Comparison of ENCODE assay signal across 9 cellular contexts in genomic region chr10:25061711-25062455, GRCh38. TPM values are rescaled to one million over a fixed set of nuclear protein-coding genes. Genes with fewer than 3 reads are reported as not detected.
DNase-seq lines count a peak whose midpoint lies in the region; ATAC-seq and TF ChIP-seq lines count a peak whose summit lies in the region.
"Had no signal": no experiment of that assay in that cellular context is flagged by ENCODE, and none has a peak within 500 bp of the region (broad histone marks: within the 10 kb centered on the region; RNA-seq: fewer than 3 reads in every experiment).

No MANE protein-coding gene starts in this region.

- POLR2A ChIA-PET in naive thymus-derived CD8-positive, alpha-beta T cell (lab: Charles Lee): no interaction called here
- POLR2A ChIA-PET in GM10248 (lab: Yijun Ruan, JAX): no interaction called here

- H3K36me3 Mint-ChIP-seq in Calu3 (ENCODE audit: insufficient read depth, unreplicated experiment): peaks cover 7% of the 10 kb centered on the region
- H3K36me3 Mint-ChIP-seq in effector memory CD8-positive, alpha-beta T cell (ENCODE audit: insufficient read depth): peaks cover 11% of the 10 kb centered on the region
- H3K36me3 Mint-ChIP-seq in naive thymus-derived CD8-positive, alpha-beta T cell: no peaks in the 10 kb centered on the region

- H3K4me1 Mint-ChIP-seq in Calu3 (ENCODE audit: low read depth, unreplicated experiment): peaks cover 44% of the 10 kb centered on the region
- H3K4me1 Mint-ChIP-seq in effector memory CD8-positive, alpha-beta T cell (ENCODE audit: low read depth in 2 of 2): peaks cover 11 to 15% of the 10 kb centered on the region in 2 donors
- peaks cover 8 to 19% (median 16%) of the 10 kb centered on the region in 4 donors for H3K4me1 Mint-ChIP-seq in naive thymus-derived CD8-positive, alpha-beta T cell

- H3K4me3 ChIP-seq in Peyer's patch: peak overlapping the region in 2 of 4 donors; percentile 18 to 40

- CTCF ChIA-PET in Calu3 (lab: Charles Lee): interaction anchor here (0.7 to 1.3 kb wide), 2 partner anchors 20 to 702 kb away, joined by 3 to 4 read pairs; no protein-coding TSS in a partner anchor
- CTCF ChIA-PET in GM10248 (lab: Yijun Ruan, JAX): interaction anchor here (1.0 to 4.9 kb wide), 3 partner anchors 19 to 444 kb away, joined by 4 to 21 read pairs (median 4); no protein-coding TSS in a partner anchor

- peaks cover 0 to 15% (median 0%) of the 10 kb centered on the region in 4 donors for H3K4me1 ChIP-seq in Peyer's patch

- TF ChIP-seq POLR2A in Peyer's patch (IDR thresholded peaks at IDR 0.05): no peak

- TSS peak; percentile 85 for BruUV-seq in Calu3 (replicated peaks; lab: Mats Ljungman, UMichigan)

- TF ChIP-seq CTCF in Calu3 (IDR thresholded peaks at IDR 0.05; ENCODE audit: unreplicated experiment) (no peak), Peyer's patch (IDR thresholded peaks at IDR 0.05) (no peak), GM10248 (IDR thresholded peaks at IDR 0.05; ENCODE audit: control extremely low read depth, extremely low read depth, low read depth, missing control alignments) (no peak)

- H3K9me3 Mint-ChIP-seq in Calu3 (ENCODE audit: low read depth, unreplicated experiment): no peaks in the 10 kb centered on the region
- H3K9me3 Mint-ChIP-seq in effector memory CD8-positive, alpha-beta T cell: no peaks in the 10 kb centered on the region
- no peaks in the 10 kb centered on the region for H3K9me3 Mint-ChIP-seq in naive thymus-derived CD8-positive, alpha-beta T cell

- peak overlapping the region in 3 of 4 donors; percentile 72 to 95 (median 82) for H3K27ac ChIP-seq in Peyer's patch
- H3K27ac ChIP-seq: neutrophil had no signal

- no peaks in the 10 kb centered on the region for H3K27me3 Mint-ChIP-seq in Calu3 (ENCODE audit: unreplicated experiment)
- H3K27me3 Mint-ChIP-seq in effector memory CD8-positive, alpha-beta T cell: peaks cover 0 to 8% of the 10 kb centered on the region in 2 donors
- H3K27me3 Mint-ChIP-seq in naive thymus-derived CD8-positive, alpha-beta T cell: peaks cover 0 to 4% (median 0%) of the 10 kb centered on the region in 5 donors

- peak overlapping the region; percentile 93 for H3K27ac Mint-ChIP-seq in Calu3 (ENCODE audit: unreplicated experiment)
- H3K27ac Mint-ChIP-seq in effector memory CD8-positive, alpha-beta T cell: peak overlapping the region; percentile 75 to 89
- H3K27ac Mint-ChIP-seq in naive thymus-derived CD8-positive, alpha-beta T cell: peak overlapping the region in 7 of 10 donors; percentile 53 to 96 (median 78)

- no peaks in the 10 kb centered on the region for H3K36me3 ChIP-seq in Peyer's patch
- H3K36me3 ChIP-seq: neutrophil had no signal

- no peaks in the 10 kb centered on the region for H3K27me3 ChIP-seq in Peyer's patch

- intact Hi-C loops in Calu3 (cut with micrococcal nuclease; ENCODE audit: unreplicated experiment): loop anchor here (5.0 kb wide), 1 partner anchor 45 kb away; the partner anchor contains the start of genes ENKUR and THNSL1

- no peak for ATAC-seq in effector memory CD8-positive, alpha-beta T cell (replicated peaks)
- no peak for ATAC-seq in naive thymus-derived CD8-positive, alpha-beta T cell
- ATAC-seq in HG02798 (IDR thresholded peaks at IDR 0.05; ENCODE audit: poor library complexity, unreplicated experiment): no peak

- H3K9me3 ChIP-seq in Peyer's patch: no peaks in the 10 kb centered on the region
- H3K9me3 ChIP-seq: neutrophil had no signal

- no peak for DNase-seq in Calu3
- DNase-seq in Peyer's patch: no peak
- no peak for DNase-seq in effector memory CD8-positive, alpha-beta T cell
- no peak for DNase-seq in naive thymus-derived CD8-positive, alpha-beta T cell
- no peak for DNase-seq in NCI-H510A treated with DMSO at 0.1 percent for 48 hours (lab: John Stamatoyannopoulos, UW)
- DNase-seq in GM10248 (ENCODE audit: extremely low spot score): no peak
- DNase-seq in NCI-H345 (lab: John Stamatoyannopoulos, UW): no peak

- H3K4me3 Mint-ChIP-seq in Calu3 (ENCODE audit: low read depth, unreplicated experiment): peak overlapping the region; percentile 61
- peak overlapping the region; percentile 46 to 61 for H3K4me3 Mint-ChIP-seq in effector memory CD8-positive, alpha-beta T cell
- H3K4me3 Mint-ChIP-seq in naive thymus-derived CD8-positive, alpha-beta T cell: peak overlapping the region in 3 of 10 donors; percentile 24 to 60 (median 35)

RNA-seq across cellular contexts. Expression of gene THNSL1, which starts 45.5 kb away (rescaled TPM):
- total RNA-seq in Calu3 (2022) (6.6 and 7.0 TPM in 2 replicates), Peyer's patch (1 to 10 TPM; 1.1 to 3.3 (median 1.9) TPM)
- total RNA-seq in naive thymus-derived CD8-positive, alpha-beta T cell: 1 to 10 TPM; 8.1 to 8.8 TPM
- polyA plus RNA-seq in naive thymus-derived CD8-positive, alpha-beta T cell: 10 to 100 TPM in 1 of 3 donors, 1 to 10 TPM in 2; 5.4 to 12.2 (median 8.1) TPM

RNA-seq across cellular contexts. Expression of gene ENKUR, which starts 45.9 kb away (rescaled TPM):
- 0.37 and 0.66 TPM in 2 replicates for total RNA-seq in Calu3 (2022)
- total RNA-seq in Peyer's patch: under 1 TPM in 2 of 4 donors, not detected in 2; 0.38 to 0.53 TPM
- not detected for total RNA-seq in naive thymus-derived CD8-positive, alpha-beta T cell
- polyA plus RNA-seq in naive thymus-derived CD8-positive, alpha-beta T cell: not detected
